ENCODE assay signal across 19 cellular contexts in genomic region chr17:3972931-3973330, GRCh38. TPM values are rescaled to one million over a fixed set of nuclear protein-coding genes. Genes with fewer than 3 reads are reported as not detected.
DNase-seq lines count a peak whose midpoint lies in the region; ATAC-seq and TF ChIP-seq lines count a peak whose summit lies in the region.
"Had no signal": no experiment of that assay in that cellular context is flagged by ENCODE, and none has a peak within 500 bp of the region (broad histone marks: within the 10 kb centered on the region; RNA-seq: fewer than 3 reads in every experiment).

No MANE protein-coding gene starts in this region.

- no peak overlapping the region for H3K4me3 ChIP-seq in H7 (ENCODE audit: insufficient read depth, low read depth, low read length)
- no peak overlapping the region for H3K4me3 ChIP-seq in neural progenitor cell
- H3K4me3 ChIP-seq: HAP-1, lung had no signal

- POLR2A ChIA-PET in activated CD8-positive, alpha-beta T cell treated with anti-CD3 and anti-CD28 coated beads, Interleukin-2, amount 10 ng/mL, durations not matched to agents 7 days and 5 days (lab: Charles Lee) = interaction anchor here (1.0 kb wide), 1 partner anchor 9 kb away, joined by 3 read pairs; no protein-coding TSS in a partner anchor
- POLR2A ChIA-PET in activated CD8-positive, alpha-beta T cell treated with anti-CD3 and anti-CD28 coated beads for 36 hours (lab: Charles Lee) = no interaction called here

- H3K4me2 ChIP-seq in neural progenitor cell = no peak overlapping the region

- H3K27me3 ChIP-seq in H7 (ENCODE audit: control insufficient read depth, insufficient read depth, low read length) (no peaks in the 10 kb centered on the region), neural progenitor cell (no peaks in the 10 kb centered on the region)
- H3K27me3 ChIP-seq: brain microvascular endothelial cell had no signal

- H3K9me3 Mint-ChIP-seq in activated CD8-positive, alpha-beta T cell treated with anti-CD3 and anti-CD28 coated beads, Interleukin-2, amount 10 ng/mL, durations not matched to agents 7 days and 5 days (ENCODE audit: insufficient read depth) = peaks cover 8% of the 10 kb centered on the region
- H3K9me3 Mint-ChIP-seq in activated CD8-positive, alpha-beta T cell treated with anti-CD3 and anti-CD28 coated beads for 36 hours = no peaks in the 10 kb centered on the region
- H3K9me3 Mint-ChIP-seq in central memory CD8-positive, alpha-beta T cell = peaks cover 9% of the 10 kb centered on the region
- peaks cover 8% of the 10 kb centered on the region for H3K9me3 Mint-ChIP-seq in neural progenitor cell

- H3K36me3 ChIP-seq in H7 (replicated peaks; ENCODE audit: control insufficient read depth, insufficient read depth, low read length) (no peaks in the 10 kb centered on the region), neural progenitor cell (no peaks in the 10 kb centered on the region)
- H3K36me3 ChIP-seq: brain microvascular endothelial cell, HAP-1 had no signal

- peaks cover 6% of the 10 kb centered on the region for H3K36me3 Mint-ChIP-seq in activated CD8-positive, alpha-beta T cell treated with anti-CD3 and anti-CD28 coated beads, Interleukin-2, amount 10 ng/mL, durations not matched to agents 7 days and 5 days (ENCODE audit: low read depth)
- no peaks in the 10 kb centered on the region for H3K36me3 Mint-ChIP-seq in activated CD8-positive, alpha-beta T cell treated with anti-CD3 and anti-CD28 coated beads for 36 hours (ENCODE audit: low read depth)
- H3K36me3 Mint-ChIP-seq in central memory CD8-positive, alpha-beta T cell (ENCODE audit: insufficient read depth) = no peaks in the 10 kb centered on the region
- H3K36me3 Mint-ChIP-seq in neural progenitor cell = no peaks in the 10 kb centered on the region
- H3K36me3 Mint-ChIP-seq: CD14-positive monocyte, type B pancreatic cell had no signal

- H3K9ac ChIP-seq in neural progenitor cell = no peak overlapping the region

- H3K4me1 Mint-ChIP-seq in activated CD8-positive, alpha-beta T cell treated with anti-CD3 and anti-CD28 coated beads, Interleukin-2, amount 10 ng/mL, durations not matched to agents 7 days and 5 days (ENCODE audit: low read depth) = peaks cover 26% of the 10 kb centered on the region
- H3K4me1 Mint-ChIP-seq in activated CD8-positive, alpha-beta T cell treated with anti-CD3 and anti-CD28 coated beads for 36 hours (ENCODE audit: low read depth) = peaks cover 17% of the 10 kb centered on the region
- peaks cover 27% of the 10 kb centered on the region for H3K4me1 Mint-ChIP-seq in central memory CD8-positive, alpha-beta T cell
- peaks cover 12% of the 10 kb centered on the region for H3K4me1 Mint-ChIP-seq in neural progenitor cell

- H3K4me3 Mint-ChIP-seq in activated CD8-positive, alpha-beta T cell treated with anti-CD3 and anti-CD28 coated beads, Interleukin-2, amount 10 ng/mL, durations not matched to agents 7 days and 5 days = peak overlapping the region; percentile 52
- no peak overlapping the region for H3K4me3 Mint-ChIP-seq in activated CD8-positive, alpha-beta T cell treated with anti-CD3 and anti-CD28 coated beads for 36 hours
- H3K4me3 Mint-ChIP-seq in central memory CD8-positive, alpha-beta T cell = peak overlapping the region; percentile 66
- peak overlapping the region; percentile 21 for H3K4me3 Mint-ChIP-seq in neural progenitor cell
- H3K4me3 Mint-ChIP-seq: type B pancreatic cell had no signal

- CTCF ChIA-PET in activated CD8-positive, alpha-beta T cell treated with anti-CD3 and anti-CD28 coated beads, Interleukin-2, amount 10 ng/mL, durations not matched to agents 7 days and 5 days (lab: Charles Lee) = no interaction called here
- CTCF ChIA-PET in activated CD8-positive, alpha-beta T cell treated with anti-CD3 and anti-CD28 coated beads for 36 hours (lab: Charles Lee) = interaction anchor here (1.4 kb wide), 1 partner anchor 60 kb away, joined by 3 read pairs; no protein-coding TSS in a partner anchor

- no peaks in the 10 kb centered on the region for H4K20me1 ChIP-seq in neural progenitor cell (ENCODE audit: low read depth)

- peaks cover 6% of the 10 kb centered on the region for H3K27me3 Mint-ChIP-seq in activated CD8-positive, alpha-beta T cell treated with anti-CD3 and anti-CD28 coated beads, Interleukin-2, amount 10 ng/mL, durations not matched to agents 7 days and 5 days (ENCODE audit: low read depth)
- no peaks in the 10 kb centered on the region for H3K27me3 Mint-ChIP-seq in activated CD8-positive, alpha-beta T cell treated with anti-CD3 and anti-CD28 coated beads for 36 hours
- H3K27me3 Mint-ChIP-seq in central memory CD8-positive, alpha-beta T cell = no peaks in the 10 kb centered on the region
- H3K27me3 Mint-ChIP-seq in neural progenitor cell (ENCODE audit: insufficient read depth, low read depth) = peaks cover 8% of the 10 kb centered on the region

- H3K4me1 ChIP-seq in neural progenitor cell = no peaks in the 10 kb centered on the region
- H3K4me1 ChIP-seq: HAP-1 had no signal

- TF ChIP-seq CTCF in activated CD8-positive, alpha-beta T cell treated with anti-CD3 and anti-CD28 coated beads for 36 hours (IDR thresholded peaks at IDR 0.05) = no peak
- no peak for TF ChIP-seq CTCF in neural progenitor cell (IDR thresholded peaks at IDR 0.05)

- H3K27ac Mint-ChIP-seq in activated CD8-positive, alpha-beta T cell treated with anti-CD3 and anti-CD28 coated beads, Interleukin-2, amount 10 ng/mL, durations not matched to agents 7 days and 5 days = peak overlapping the region; percentile 65
- no peak overlapping the region for H3K27ac Mint-ChIP-seq in activated CD8-positive, alpha-beta T cell treated with anti-CD3 and anti-CD28 coated beads for 36 hours
- no peak overlapping the region for H3K27ac Mint-ChIP-seq in central memory CD8-positive, alpha-beta T cell (ENCODE audit: low read depth)
- H3K27ac Mint-ChIP-seq in neural progenitor cell = peak overlapping the region; percentile 42
- H3K27ac Mint-ChIP-seq: T-helper 1 cell treated with Interleukin-12 subunit alpha and Interleukin-12 subunit beta and Interleukin-4 antibody, amounts not matched to agents 30 μg/mL and 1 μg/mL, for 36 hours; type B pancreatic cell had no signal

- intact Hi-C loops in activated CD8-positive, alpha-beta T cell treated with anti-CD3 and anti-CD28 coated beads for 36 hours (cut with micrococcal nuclease) = no loop called here

- H2AFZ ChIP-seq in neural progenitor cell (replicated peaks) = no peak overlapping the region

- no peak overlapping the region for H3K27ac ChIP-seq in neural progenitor cell
- H3K27ac ChIP-seq: brain microvascular endothelial cell, RWPE1 had no signal

- H3F3A ChIP-seq in neural progenitor cell (ENCODE audit: low read depth) = no peaks in the 10 kb centered on the region

- ATAC-seq in activated CD8-positive, alpha-beta T cell treated with anti-CD3 and anti-CD28 coated beads, Interleukin-2, amount 10 ng/mL, durations not matched to agents 7 days and 5 days = no peak
- ATAC-seq in activated CD8-positive, alpha-beta T cell treated with anti-CD3 and anti-CD28 coated beads for 36 hours = no peak
- ATAC-seq in central memory CD8-positive, alpha-beta T cell (replicated peaks; ENCODE audit: extremely low read depth, poor library complexity, severe bottlenecking) = no peak
- ATAC-seq in HG02884 (IDR thresholded peaks at IDR 0.05; ENCODE audit: unreplicated experiment) (no peak), GM18867 (IDR thresholded peaks at IDR 0.05; ENCODE audit: unreplicated experiment) (no peak), HG02981 (IDR thresholded peaks at IDR 0.05; ENCODE audit: unreplicated experiment) (no peak)
- ATAC-seq: esophagus mucosa had no signal

- no peaks in the 10 kb centered on the region for H3K79me2 ChIP-seq in neural progenitor cell (ENCODE audit: low read depth)

- no peaks in the 10 kb centered on the region for H3K9me3 ChIP-seq in neural progenitor cell (ENCODE audit: low read depth)
- H3K9me3 ChIP-seq: HAP-1 had no signal

- DNase-seq in activated CD8-positive, alpha-beta T cell treated with anti-CD3 and anti-CD28 coated beads, Interleukin-2, amount 10 ng/mL, durations not matched to agents 7 days and 5 days = no peak
- DNase-seq in activated CD8-positive, alpha-beta T cell treated with anti-CD3 and anti-CD28 coated beads for 36 hours = no peak
- DNase-seq in H7 (peak; percentile 30), neural progenitor cell (ENCODE audit: low spot score) (no peak)
- no peak for DNase-seq in central memory CD8-positive, alpha-beta T cell (ENCODE audit: low spot score in 2 of 2)
- DNase-seq: brain microvascular endothelial cell; NCI-H2227 treated with DMSO at 0.1 percent for 48 hours; stimulated activated naive CD4-positive, alpha-beta T cell treated with Interleukin-2 at 50 U/mL for 16 hours had no signal

RNA-seq across cellular contexts. Expression of gene ATP2A3, which starts 8.7 kb away (rescaled TPM):
- total RNA-seq in activated CD8-positive, alpha-beta T cell treated with anti-CD3 and anti-CD28 coated beads, Interleukin-2, amount 10 ng/mL, durations not matched to agents 7 days and 5 days = 100 to 1,000 TPM; 341 to 354 TPM
- 100 to 1,000 TPM; 113 to 117 TPM for total RNA-seq in activated CD8-positive, alpha-beta T cell treated with anti-CD3 and anti-CD28 coated beads for 36 hours
- 5.7 and 5.8 TPM in 2 replicates for total RNA-seq in H7 (2014; rRNA removed; shearing (Covaris generic))
- 0.65 and 2.8 TPM in 2 replicates for total RNA-seq in neural progenitor cell (ENCODE audit: low replicate concordance)
- total RNA-seq: dermis microvascular lymphatic vessel endothelial cell had no signal

RNA-seq across cellular contexts. Expression of gene P2RX1, which starts 56.7 kb away (rescaled TPM):
- total RNA-seq in activated CD8-positive, alpha-beta T cell treated with anti-CD3 and anti-CD28 coated beads, Interleukin-2, amount 10 ng/mL, durations not matched to agents 7 days and 5 days = 1 to 10 TPM; 1.1 TPM
- total RNA-seq in activated CD8-positive, alpha-beta T cell treated with anti-CD3 and anti-CD28 coated beads for 36 hours = 1 to 10 TPM in 1 of 2 experiments, under 1 TPM in 1; 0.43 to 1.7 TPM
- 0.10 and 0.33 TPM in 2 replicates for total RNA-seq in H7 (2014; rRNA removed; shearing (Covaris generic))
- total RNA-seq in neural progenitor cell (ENCODE audit: low replicate concordance) = not detected in 2 replicates
- total RNA-seq: dermis microvascular lymphatic vessel endothelial cell had no signal

Comparison
In these comparisons a context has a peak if more than half of its experiments do, and no peak if none do; other contexts are left out.
1. H3K27ac Mint-ChIP-seq: peak in activated CD8-positive, alpha-beta T cell treated with anti-CD3 and anti-CD28 coated beads, Interleukin-2, amount 10 ng/mL, durations not matched to agents 7 days and 5 days (single experiment) and neural progenitor cell (single experiment); none in activated CD8-positive, alpha-beta T cell treated with anti-CD3 and anti-CD28 coated beads for 36 hours (single experiment) and central memory CD8-positive, alpha-beta T cell (single experiment).
2. RNA of gene ATP2A3, which starts 8.7 kb away (total RNA-seq): 341 to 354 TPM in activated CD8-positive, alpha-beta T cell treated with anti-CD3 and anti-CD28 coated beads, Interleukin-2, amount 10 ng/mL, durations not matched to agents 7 days and 5 days and 113 to 117 TPM in activated CD8-positive, alpha-beta T cell treated with anti-CD3 and anti-CD28 coated beads for 36 hours; 5.7 to 5.8 TPM in H7 and 0.65 to 2.8 TPM in neural progenitor cell; every median in the first group is over 10 times any median in the second.